19 cellular contexts compared by ENCODE assay signal in genomic region chr16:86740298-86740697, GRCh38.
DNase-seq lines count a peak whose midpoint lies in the region; ATAC-seq, FAIRE-seq and TF ChIP-seq lines count a peak whose summit lies in the region.
"Had no signal": no experiment of that assay in that cellular context is flagged by ENCODE, and none has a peak within 500 bp of the region (broad histone marks: within the 10 kb centered on the region; RNA-seq: fewer than 3 reads in every experiment).

No MANE protein-coding gene starts in this region.

- 0 out of 2 replicates have a peak overlapping the region, but pooled peaks have one; percentile 69 for H2BK5ac ChIP-seq in H1 (ENCODE audit: low read depth, low read length)

- H3K36me3 Mint-ChIP-seq in T-cell: no peaks in the 10 kb centered on the region
- H3K36me3 Mint-ChIP-seq: activated naive CD8-positive, alpha-beta T cell treated with anti-CD3 and anti-CD28 coated beads, Interleukin-2, amount 10 ng/mL, durations not matched to agents 7 days and 5 days had no signal

- DNase-seq in left ventricle myocardium inferior (no peak), left ventricle myocardium superior (no peak), H1 (ENCODE audit: low read depth in 1 of 2, low spot score in 2 of 2) (no peak), osteoblast (ENCODE audit: insufficient read length, low spot score, missing footprints) (no peak), aorta (peak in 1 of 2 donors; percentile 74), T-cell (no peak)
- DNase-seq: activated CD4-positive, CD25-positive, alpha-beta regulatory T cell treated with anti-CD3 and anti-CD28 coated beads, Interleukin-2, amount 50 U/mL, for 72 hours; activated naive CD8-positive, alpha-beta T cell treated with anti-CD3 and anti-CD28 coated beads, Interleukin-2, amount 10 ng/mL, durations not matched to agents 7 days and 5 days; CD4-positive, alpha-beta T cell; erythroblast; left colon; NCI-H187; NCI-H226 had no signal

- H4K91ac ChIP-seq in H1 (replicated peaks; ENCODE audit: insufficient read length, low read length): peak overlapping the region; percentile 89

- H3K4ac ChIP-seq in H1 (replicated peaks; ENCODE audit: insufficient read length, low read depth, low read length): peak overlapping the region; percentile 47

- no peaks in the 10 kb centered on the region for H3K36me3 ChIP-seq in left ventricle myocardium inferior
- no peaks in the 10 kb centered on the region; a peak in 1 of 8 replicates for H3K36me3 ChIP-seq in H1 (ENCODE audit: control insufficient read depth in 2 of 4, insufficient read depth in 4 of 4, low read length in 3 of 4)
- H3K36me3 ChIP-seq in osteoblast (ENCODE audit: insufficient read depth, low read length): no peaks in the 10 kb centered on the region
- H3K36me3 ChIP-seq in aorta (ENCODE audit: control insufficient read depth in 1 of 2, insufficient read depth in 2 of 2, low read length in 1 of 2): no peaks in the 10 kb centered on the region
- H3K36me3 ChIP-seq: HAP-1 had no signal

- H3K23me2 ChIP-seq in H1 (ENCODE audit: low read depth, low read length): no peaks in the 10 kb centered on the region

- no peak for TF ChIP-seq RAD21 in H1 (IDR thresholded peaks at IDR 0.05 in 1 of 2, conservative IDR thresholded peaks at IDR 0.05 in 1 of 2; ENCODE audit: low read depth in 2 of 2, low read length in 2 of 2)

- FAIRE-seq in H1 (lab: Jason Lieb, UNC): no peak
- FAIRE-seq: frontal cortex had no signal

- no peak overlapping the region for H4K8ac ChIP-seq in H1 (ENCODE audit: extremely low read depth, insufficient read depth, low read length)

- ATAC-seq in left ventricle myocardium superior (no peak), aorta (ENCODE audit: low FRiP score) (peak; percentile 56), HG02885 (IDR thresholded peaks at IDR 0.05; ENCODE audit: poor library complexity, unreplicated experiment) (no peak), T-cell (replicated peaks in 1 of 4) (no peak), HG03342 (IDR thresholded peaks at IDR 0.05; ENCODE audit: unreplicated experiment) (no peak)
- ATAC-seq: left colon had no signal

- H3K79me2 ChIP-seq in H1 (ENCODE audit: control insufficient read depth in 1 of 2, insufficient read depth in 2 of 2, low read length in 2 of 2) (no peaks in the 10 kb centered on the region), osteoblast (ENCODE audit: insufficient read depth, low read length) (no peaks in the 10 kb centered on the region)

- H3K27ac ChIP-seq in left ventricle myocardium inferior (replicated peaks) (peak overlapping the region; percentile 87), H1 (ENCODE audit: low read depth, low read length) (no peak overlapping the region), osteoblast (ENCODE audit: low read depth, low read length) (peak overlapping the region; percentile 86), aorta (ENCODE audit: low read depth in 1 of 2, low read length in 2 of 2) (peak overlapping the region; percentile 99)
- H3K27ac ChIP-seq: HL-60, SK-N-MC had no signal

- H3K4me2 ChIP-seq in H1 (ENCODE audit: insufficient read depth in 1 of 2, low read depth in 2 of 2, low read length in 2 of 2) (no peak overlapping the region; a peak in 1 of 4 replicates), osteoblast (ENCODE audit: insufficient read depth, low read length) (peak overlapping the region; percentile 81)

- no peak overlapping the region for H2BK20ac ChIP-seq in H1 (ENCODE audit: low read length)

- no peak overlapping the region; the same call in 1 of the 2 replicates for H3K18ac ChIP-seq in H1 (ENCODE audit: extremely low read depth, low read length)

- POLR2A ChIA-PET in H1 (lab: Charles Lee; ENCODE audit: partially characterized antibody): interaction anchor here (0.9 kb wide), 1 partner anchor 17 kb away, joined by 3 read pairs; no protein-coding TSS in a partner anchor
- POLR2A ChIA-PET in T-cell (lab: Charles Lee): no interaction called here

- H3K56ac ChIP-seq in H1 (replicated peaks; ENCODE audit: insufficient read length, low read depth, low read length): no peak overlapping the region

- TF ChIP-seq CTCF in left ventricle myocardium inferior (IDR thresholded peaks at IDR 0.05; ENCODE audit: borderline replicate concordance) (no peak), H1 (IDR thresholded peaks at IDR 0.05; ENCODE audit: control extremely low read depth in 1 of 3, insufficient read depth in 1 of 3, low read depth in 1 of 3, low read length in 3 of 3) (no peak), osteoblast (IDR thresholded peaks at IDR 0.05; ENCODE audit: extremely low read depth, low read depth, low read length) (no peak)

- peaks cover 6% of the 10 kb centered on the region for H3K27me3 ChIP-seq in left ventricle myocardium inferior (ENCODE audit: low read depth)
- no peaks in the 10 kb centered on the region; a peak in 1 of 7 replicates for H3K27me3 ChIP-seq in H1 (replicated peaks in 1 of 4; ENCODE audit: control insufficient read depth in 3 of 4, extremely low read depth in 1 of 4, insufficient read depth in 3 of 4, low read length in 3 of 4)
- no peaks in the 10 kb centered on the region for H3K27me3 ChIP-seq in osteoblast (ENCODE audit: insufficient read depth, low read length)
- H3K27me3 ChIP-seq in aorta (ENCODE audit: control insufficient read depth in 1 of 2, insufficient read depth in 2 of 2, low read length in 1 of 2): no peaks in the 10 kb centered on the region

- CTCF ChIA-PET in H1 (lab: Charles Lee; ENCODE audit: partially characterized antibody) (interaction anchor here (1.2 to 1.7 kb wide), 4 partner anchors 17 to 322 kb away, joined by 3 to 4 read pairs (median 4); no protein-coding TSS in a partner anchor), T-cell (lab: Charles Lee) (no interaction called here)

- H2AFZ ChIP-seq in H1 (ENCODE audit: low read length) (no peak overlapping the region), osteoblast (ENCODE audit: low read length) (no peak overlapping the region)

- no peaks in the 10 kb centered on the region for H3K9me3 Mint-ChIP-seq in T-cell
- H3K9me3 Mint-ChIP-seq: activated naive CD8-positive, alpha-beta T cell treated with anti-CD3 and anti-CD28 coated beads, Interleukin-2, amount 10 ng/mL, durations not matched to agents 7 days and 5 days; CD4-positive, alpha-beta T cell had no signal

- intact Hi-C loops in left ventricle myocardium inferior (cut with micrococcal nuclease): no loop called here
- intact Hi-C loops in left ventricle myocardium superior (cut with micrococcal nuclease): no loop called here
- intact Hi-C loops in aorta (cut with DNase I): loop anchor here in 1 of 2 donors (2.0 to 5.0 kb wide), 2 partner anchors 59 to 168 kb away; no protein-coding TSS in a partner anchor

- no peak overlapping the region for H4K5ac ChIP-seq in H1 (ENCODE audit: insufficient read length, low read depth, low read length)

- H3K23ac ChIP-seq in H1 (ENCODE audit: insufficient read length): no peak overlapping the region

- no peak for TF ChIP-seq EP300 in H1 (IDR thresholded peaks at IDR 0.05; ENCODE audit: borderline replicate concordance in 1 of 2, low read depth in 2 of 2, low read length in 2 of 2)

- peaks cover 55% of the 10 kb centered on the region in 2 donors for H3K27me3 Mint-ChIP-seq in T-cell

- H3K4me3 ChIP-seq in left ventricle myocardium inferior: no peak overlapping the region
- H3K4me3 ChIP-seq in H1 (ENCODE audit: extremely low read depth in 1 of 4, insufficient read depth in 2 of 4, low read depth in 3 of 4, low read length in 4 of 4): no peak overlapping the region
- peak overlapping the region; percentile 70 for H3K4me3 ChIP-seq in osteoblast (ENCODE audit: insufficient read depth, low read length)
- H3K4me3 ChIP-seq in aorta (ENCODE audit: low read length in 2 of 2): no peak overlapping the region
- H3K4me3 ChIP-seq: HAP-1, SK-N-MC had no signal

- no peaks in the 10 kb centered on the region for H3K79me1 ChIP-seq in H1 (ENCODE audit: low read depth, low read length)

- 0 out of 2 replicates have a peak overlapping the region, but pooled peaks have one; percentile 35 for H2BK12ac ChIP-seq in H1 (ENCODE audit: low read depth, low read length)

- H3K9ac ChIP-seq in H1 (replicated peaks in 1 of 4; ENCODE audit: extremely low read depth in 1 of 4, low read depth in 3 of 4, low read length in 3 of 4): no peak overlapping the region

- no peak overlapping the region for H2BK15ac ChIP-seq in H1 (ENCODE audit: low read length)

- peak overlapping the region in 1 of 3 donors; percentile 46 for H3K4me3 Mint-ChIP-seq in T-cell

- peaks cover 18% of the 10 kb centered on the region for H3K4me1 ChIP-seq in left ventricle myocardium inferior
- peaks cover 0 to 12% (median 7%) of the 10 kb centered on the region in 4 experiments; a peak in 4 of 7 replicates for H3K4me1 ChIP-seq in H1 (replicated peaks in 1 of 4; ENCODE audit: control insufficient read depth in 3 of 4, insufficient read depth in 4 of 4, low read length in 3 of 4)
- peaks cover 5% of the 10 kb centered on the region for H3K4me1 ChIP-seq in osteoblast (ENCODE audit: insufficient read depth, low read length)
- no peaks in the 10 kb centered on the region for H3K4me1 ChIP-seq in aorta (ENCODE audit: control insufficient read depth in 1 of 2, insufficient read depth in 2 of 2, low read length in 2 of 2)
- H3K4me1 ChIP-seq: HAP-1 had no signal

- no peaks in the 10 kb centered on the region for H3K9me3 ChIP-seq in left ventricle myocardium inferior (replicated peaks)
- peaks cover 4% of the 10 kb centered on the region in 2 experiments; a peak in 1 of 4 replicates for H3K9me3 ChIP-seq in H1 (ENCODE audit: insufficient read depth in 2 of 2, low read depth in 1 of 2, low read length in 1 of 2)
- H3K9me3 ChIP-seq in osteoblast (ENCODE audit: low read depth, low read length): no peaks in the 10 kb centered on the region
- H3K9me3 ChIP-seq in aorta (ENCODE audit: control insufficient read depth, low read length): no peaks in the 10 kb centered on the region
- H3K9me3 ChIP-seq: HAP-1 had no signal

- H2AK5ac ChIP-seq in H1 (ENCODE audit: low read depth, low read length): 0 out of 2 replicates have a peak overlapping the region, but pooled peaks have one; percentile 61

- H3K4me1 Mint-ChIP-seq in T-cell: peaks cover 14 to 19% (median 17%) of the 10 kb centered on the region in 3 donors

- whole genome bisulfite sequencing in H1 (ENCODE audit: extremely low coverage in 1 of 2, insufficient coverage in 1 of 2, insufficient read length in 1 of 2, insufficient replicate concordance in 2 of 2, low coverage in 1 of 2, low lambda C conversion rate in 2 of 2, missing lambda C conversion rate in 1 of 2), 2 experiments: 83% methylated on average over 14 of the region's 17 CpGs; no CpG with 5 or more reads in 1 of the 2 experiments
- WGBS in aorta, 2 donors: 81% methylated on average over 17 of the region's 17 CpGs

- no peak overlapping the region for H2BK120ac ChIP-seq in H1 (replicated peaks; ENCODE audit: low read depth, low read length)

- H3K27ac Mint-ChIP-seq in T-cell: peak overlapping the region in 1 of 2 donors; percentile 44
- H3K27ac Mint-ChIP-seq: activated naive CD8-positive, alpha-beta T cell treated with anti-CD3 and anti-CD28 coated beads, Interleukin-2, amount 10 ng/mL, durations not matched to agents 7 days and 5 days; CD4-positive, alpha-beta T cell had no signal

- TF ChIP-seq POLR2A in H1 (IDR thresholded peaks at IDR 0.05; ENCODE audit: control extremely low read depth in 1 of 2, low read depth in 2 of 2, low read length in 2 of 2): no peak

- no peak overlapping the region for H3K14ac ChIP-seq in H1 (ENCODE audit: insufficient read length)

- H4K20me1 ChIP-seq in H1 (replicated peaks in 1 of 2; ENCODE audit: control insufficient read depth in 1 of 2, insufficient read depth in 2 of 2, low read length in 2 of 2) (no peaks in the 10 kb centered on the region), osteoblast (ENCODE audit: insufficient read depth, low read length) (no peaks in the 10 kb centered on the region)
